22 cellular contexts compared by ENCODE assay signal in genomic region chr5:61253547-61253946, GRCh38.
DNase-seq lines count a peak whose midpoint lies in the region; ATAC-seq, FAIRE-seq and TF ChIP-seq lines count a peak whose summit lies in the region.
"Had no signal": no experiment of that assay in that cellular context is flagged by ENCODE, and none has a peak within 500 bp of the region (broad histone marks: within the 10 kb centered on the region; RNA-seq: fewer than 3 reads in every experiment).

No MANE protein-coding gene starts in this region.

- H3K79me2 ChIP-seq in HepG2 (ENCODE audit: insufficient read depth, low read length) = no peaks in the 10 kb centered on the region
- no peaks in the 10 kb centered on the region for H3K79me2 ChIP-seq in K562 (ENCODE audit: control insufficient read depth, insufficient read depth, low read length)
- H3K79me2 ChIP-seq in parathyroid adenoma = no peaks in the 10 kb centered on the region

- TF ChIP-seq CTCF in HepG2 (CRISPR knock-in tag; IDR thresholded peaks at IDR 0.05) = no peak
- TF ChIP-seq CTCF in right lobe of liver (IDR thresholded peaks at IDR 0.05) = no peak
- TF ChIP-seq CTCF in K562 (IDR thresholded peaks at IDR 0.05 in 2 of 3, conservative IDR thresholded peaks at IDR 0.05 in 1 of 3; ENCODE audit: insufficient read depth in 2 of 3, low read depth in 1 of 3, low read length in 3 of 3) = no peak
- TF ChIP-seq CTCF in parathyroid adenoma (IDR thresholded peaks at IDR 0.05) = no peak

- WGBS in HepG2 (ENCODE audit: low lambda C conversion rate) = 0% methylated on average over 3 of the region's 3 CpGs
- WGBS in right lobe of liver (ENCODE audit: insufficient coverage, low coverage, low lambda C conversion rate, missing lambda C conversion rate) = 35% methylated on average over 3 of the region's 3 CpGs
- WGBS in K562 (ENCODE audit: insufficient coverage, low coverage, missing lambda C conversion rate) = 0% methylated on average over 3 of the region's 3 CpGs

- POLR2A ChIA-PET in HepG2 (lab: Yijun Ruan, JAX) = no interaction called here
- POLR2A ChIA-PET in K562 (lab: Yijun Ruan, JAX) = no interaction called here

- in situ Hi-C loops in HepG2 (cut with HindIII; ENCODE audit: extremely low pct_ligation_motif_present, low pct_unique_long_range_greater_than_20kb) = no loop called here
- in situ Hi-C loops in K562 (cut with MboI) = no loop called here

- TF ChIP-seq RAD21 in HepG2 (CRISPR knock-in tag; IDR thresholded peaks at IDR 0.05) = no peak
- no peak for TF ChIP-seq RAD21 in K562 (CRISPR knock-in tag; conservative IDR thresholded peaks at IDR 0.05 in 1 of 2, IDR thresholded peaks at IDR 0.05 in 1 of 2)

- H3K9me1 ChIP-seq in K562 (ENCODE audit: control insufficient read depth, insufficient read depth, low read length) = no peaks in the 10 kb centered on the region

- FAIRE-seq in HepG2 (lab: Jason Lieb, UNC) (no peak), K562 (lab: Jason Lieb, UNC) (no peak)
- FAIRE-seq: GM12878, HTR-8/SVneo had no signal

- H3K9ac ChIP-seq in HepG2 (ENCODE audit: insufficient read depth, low read depth, low read length) = no peak overlapping the region
- no peak overlapping the region for H3K9ac ChIP-seq in K562 (ENCODE audit: insufficient read depth in 1 of 2, low read depth in 2 of 2, low read length in 2 of 2)
- H3K9ac ChIP-seq in parathyroid adenoma = no peak overlapping the region
- H3K9ac ChIP-seq: BLaER1 treated with 17β-estradiol and CSF1 and Interleukin-3, amounts not matched to agents 10 nM and 100 nM had no signal

- peaks cover 1 to 31% of the 10 kb centered on the region in 2 experiments; a peak in 4 of 5 replicates for H3K27me3 ChIP-seq in HepG2 (ENCODE audit: control insufficient read depth in 1 of 2, insufficient read depth in 2 of 2, low read length in 2 of 2)
- no peaks in the 10 kb centered on the region for H3K27me3 ChIP-seq in right lobe of liver
- peaks cover 12 to 25% of the 10 kb centered on the region in 2 experiments for H3K27me3 ChIP-seq in K562 (ENCODE audit: control insufficient read depth in 2 of 2, insufficient read depth in 2 of 2, low read length in 2 of 2)
- no peaks in the 10 kb centered on the region for H3K27me3 ChIP-seq in parathyroid adenoma (ENCODE audit: control insufficient read depth, insufficient read depth, low read length)
- H3K27me3 ChIP-seq: BLaER1 treated with 17β-estradiol and CSF1 and Interleukin-3, amounts not matched to agents 10 nM and 100 nM had no signal

- no peak overlapping the region for H3K4me2 ChIP-seq in HepG2 (ENCODE audit: low read depth, low read length)
- H3K4me2 ChIP-seq in K562 (ENCODE audit: insufficient read depth, low read length) = no peak overlapping the region
- peak overlapping the region; percentile 55 for H3K4me2 ChIP-seq in parathyroid adenoma (ENCODE audit: low read length)
- H3K4me2 ChIP-seq: BLaER1 treated with 17β-estradiol and CSF1 and Interleukin-3, amounts not matched to agents 10 nM and 100 nM had no signal

- H3K36me3 ChIP-seq in HepG2 (replicated peaks in 1 of 2; ENCODE audit: control insufficient read depth in 1 of 2, insufficient read depth in 2 of 2, low read length in 2 of 2) (no peaks in the 10 kb centered on the region), right lobe of liver (no peaks in the 10 kb centered on the region), K562 (ENCODE audit: control insufficient read depth, insufficient read depth, low read length) (no peaks in the 10 kb centered on the region), parathyroid adenoma (ENCODE audit: control insufficient read depth, insufficient read depth, low read length) (no peaks in the 10 kb centered on the region)
- H3K36me3 ChIP-seq: BLaER1 treated with 17β-estradiol and CSF1 and Interleukin-3, amounts not matched to agents 10 nM and 100 nM had no signal

- H3K4me3 ChIP-seq in HepG2 (replicated peaks in 1 of 3; ENCODE audit: insufficient read depth in 1 of 3, low read depth in 2 of 3, low read length in 3 of 3) = no peak overlapping the region
- H3K4me3 ChIP-seq in right lobe of liver = no peak overlapping the region
- H3K4me3 ChIP-seq in K562 = no peak overlapping the region
- peak overlapping the region; percentile 30 for H3K4me3 ChIP-seq in parathyroid adenoma (ENCODE audit: low read depth, low read length)
- H3K4me3 ChIP-seq: BLaER1 treated with 17β-estradiol and CSF1 and Interleukin-3, amounts not matched to agents 10 nM and 100 nM; GM12878 had no signal

- TF ChIP-seq EP300 in HepG2 (IDR thresholded peaks at IDR 0.05; ENCODE audit: low read depth in 2 of 2, low read length in 2 of 2) (no peak), HepG2 (CRISPR knock-in tag; IDR thresholded peaks at IDR 0.05; ENCODE audit: borderline replicate concordance) (no peak), K562 (IDR thresholded peaks at IDR 0.05; ENCODE audit: low read length) (no peak)

- H4K20me1 ChIP-seq in HepG2 (ENCODE audit: insufficient read depth, low read length) (no peaks in the 10 kb centered on the region; the same call in 1 of the 2 replicates), K562 (replicated peaks; ENCODE audit: control insufficient read depth, insufficient read depth, low read length) (no peaks in the 10 kb centered on the region)
- H4K20me1 ChIP-seq: BLaER1 treated with 17β-estradiol and CSF1 and Interleukin-3, amounts not matched to agents 10 nM and 100 nM had no signal

- H2AFZ ChIP-seq in HepG2 (ENCODE audit: low read length) (no peak overlapping the region), K562 (ENCODE audit: low read depth, low read length) (no peak overlapping the region), parathyroid adenoma (peak overlapping the region; percentile 71)

- no peak for DNase-seq in HepG2 (ENCODE audit: low spot score)
- no peak for DNase-seq in right lobe of liver
- no peak for DNase-seq in K562 (ENCODE audit: extremely low read depth in 1 of 4, low spot score in 3 of 4)
- no peak for DNase-seq in foreskin melanocyte
- no peak for DNase-seq in ecto neural progenitor cell (ENCODE audit: low spot score)
- DNase-seq: 8988T; CD4-positive, CD25-positive, alpha-beta regulatory T cell; CD8-positive, alpha-beta memory T cell; COR-L47; DMS 273 treated with DMSO at 0.1 percent for 48 hours; DMS53; DND-41; EL; GOT3; H7; HFFc6 had no signal

- no peak for TF ChIP-seq POLR2A in HepG2 (IDR thresholded peaks at IDR 0.05; ENCODE audit: insufficient read depth in 1 of 2, low read depth in 2 of 2, low read length in 2 of 2)
- no peak for TF ChIP-seq POLR2A in right lobe of liver (IDR thresholded peaks at IDR 0.05)
- TF ChIP-seq POLR2A in K562 (conservative IDR thresholded peaks at IDR 0.05) = no peak

- H3K9me3 ChIP-seq in HepG2 (ENCODE audit: low read length) (no peaks in the 10 kb centered on the region), right lobe of liver (no peaks in the 10 kb centered on the region), K562 (replicated peaks; ENCODE audit: control insufficient read depth, insufficient read depth, low read depth, low read length) (no peaks in the 10 kb centered on the region), parathyroid adenoma (ENCODE audit: control insufficient read depth, low read length) (no peaks in the 10 kb centered on the region)

- H3K4me1 ChIP-seq in HepG2 (ENCODE audit: insufficient read depth, low read length) = no peaks in the 10 kb centered on the region
- no peaks in the 10 kb centered on the region for H3K4me1 ChIP-seq in right lobe of liver
- H3K4me1 ChIP-seq in K562 (replicated peaks in 1 of 2; ENCODE audit: control insufficient read depth in 2 of 2, insufficient read depth in 2 of 2, low read length in 2 of 2) = no peaks in the 10 kb centered on the region
- H3K4me1 ChIP-seq in parathyroid adenoma = peaks cover 46% of the 10 kb centered on the region

- H3K27ac ChIP-seq in HepG2 (ENCODE audit: extremely low read length, insufficient read depth, low read length) = no peak overlapping the region
- H3K27ac ChIP-seq in right lobe of liver = no peak overlapping the region
- no peak overlapping the region for H3K27ac ChIP-seq in K562 (ENCODE audit: extremely low read depth, low read depth, low read length)
- peak overlapping the region; percentile 83 for H3K27ac ChIP-seq in parathyroid adenoma
- H3K27ac ChIP-seq: BLaER1 treated with 17β-estradiol and CSF1 and Interleukin-3, amounts not matched to agents 10 nM and 100 nM had no signal

- ATAC-seq in HepG2 (no peak), right lobe of liver (no peak), K562 (no peak), HG03045 (IDR thresholded peaks at IDR 0.05; ENCODE audit: unreplicated experiment) (no peak)
- ATAC-seq: GM12878, HCT116 had no signal

- BruUV-seq in HepG2 (replicated peaks; lab: Mats Ljungman, UMichigan) = no TSS peak
- BruUV-seq in K562 (replicated peaks; lab: Mats Ljungman, UMichigan) = no TSS peak

- intact Hi-C loops in HepG2 (cut with micrococcal nuclease; ENCODE audit: unreplicated experiment) = no loop called here
- intact Hi-C loops in right lobe of liver (cut with DNase I) = no loop called here
- intact Hi-C loops in K562 (cut with micrococcal nuclease) = no loop called here

- CTCF ChIA-PET in HepG2 (lab: Yijun Ruan, JAX; ENCODE audit: low intra/inter-chr PET ratio, low total read pairs) (no interaction called here), K562 (lab: Yijun Ruan, JAX; ENCODE audit: low intra/inter-chr PET ratio) (no interaction called here)

TF ChIP-seq in HepG2, 621 proteins besides CTCF, POLR2A, EP300 and RAD21 (continues in another document):
- TF ChIP-seq MAFF (IDR thresholded peaks at IDR 0.05; ENCODE audit: low read depth, low read length) = peak; percentile 72
- TF ChIP-seq, protein P1, sequence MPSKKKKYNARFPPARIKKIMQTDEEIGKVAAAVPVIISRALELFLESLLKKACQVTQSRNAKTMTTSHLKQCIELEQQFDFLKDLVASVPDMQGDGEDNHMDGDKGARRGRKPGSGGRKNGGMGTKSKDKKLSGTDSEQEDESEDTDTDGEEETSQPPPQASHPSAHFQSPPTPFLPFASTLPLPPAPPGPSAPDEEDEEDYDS (CRISPR knock-in tag; IDR thresholded peaks at IDR 0.05) = no peak
- no peak for TF ChIP-seq NR2F1 (CRISPR knock-in tag; IDR thresholded peaks at IDR 0.05)
- no peak for TF ChIP-seq ZNF619 (CRISPR knock-in tag; IDR thresholded peaks at IDR 0.05)

TF ChIP-seq in K562, 482 proteins besides CTCF, POLR2A, EP300 and RAD21 (continues in another document):
- peak; percentile 29; the same call in 1 of the 2 replicates for TF ChIP-seq MAFG (tag; conservative IDR thresholded peaks at IDR 0.05)
- TF ChIP-seq C11orf30 (IDR thresholded peaks at IDR 0.05; ENCODE audit: low read depth) = peak; percentile 36; the same call in 1 of the 2 replicates
- no peak for TF ChIP-seq SUPT5H (IDR thresholded peaks at IDR 0.05)
- TF ChIP-seq JUND (IDR thresholded peaks at IDR 0.05; ENCODE audit: borderline replicate concordance, low read depth, low read length) = no peak
- no peak for TF ChIP-seq JUND (tag; IDR thresholded peaks at IDR 0.05; ENCODE audit: borderline replicate concordance, low read depth, low read length)
- no peak for TF ChIP-seq NONO (IDR thresholded peaks at IDR 0.05; ENCODE audit: low read depth in 2 of 2, low read length in 1 of 2)
- TF ChIP-seq NR2C2 (CRISPR knock-in tag; IDR thresholded peaks at IDR 0.05) = no peak
- TF ChIP-seq NR2C2 (tag; IDR thresholded peaks at IDR 0.05) = no peak
- peak; percentile 59 for TF ChIP-seq ZNF316 (IDR thresholded peaks at IDR 0.05)
- 0 out of 2 replicates have a peak, but pooled peaks have one; percentile 25 for TF ChIP-seq MAFF (IDR thresholded peaks at IDR 0.05; ENCODE audit: low read length)
- no peak for TF ChIP-seq BDP1 (IDR thresholded peaks at IDR 0.05; ENCODE audit: insufficient read depth, insufficient read length)

Comparison
In these comparisons a context has a peak if more than half of its experiments do, and no peak if none do; other contexts are left out.
1. Of the 241 proteins assayed by ChIP-seq in both HepG2 and K562: peak only in HepG2: MAFK; only in K562: MAFG; in both: MAFF; in neither: 238.